ENCODE assay signal across 1 cellular context in the genomic region with DNA sequence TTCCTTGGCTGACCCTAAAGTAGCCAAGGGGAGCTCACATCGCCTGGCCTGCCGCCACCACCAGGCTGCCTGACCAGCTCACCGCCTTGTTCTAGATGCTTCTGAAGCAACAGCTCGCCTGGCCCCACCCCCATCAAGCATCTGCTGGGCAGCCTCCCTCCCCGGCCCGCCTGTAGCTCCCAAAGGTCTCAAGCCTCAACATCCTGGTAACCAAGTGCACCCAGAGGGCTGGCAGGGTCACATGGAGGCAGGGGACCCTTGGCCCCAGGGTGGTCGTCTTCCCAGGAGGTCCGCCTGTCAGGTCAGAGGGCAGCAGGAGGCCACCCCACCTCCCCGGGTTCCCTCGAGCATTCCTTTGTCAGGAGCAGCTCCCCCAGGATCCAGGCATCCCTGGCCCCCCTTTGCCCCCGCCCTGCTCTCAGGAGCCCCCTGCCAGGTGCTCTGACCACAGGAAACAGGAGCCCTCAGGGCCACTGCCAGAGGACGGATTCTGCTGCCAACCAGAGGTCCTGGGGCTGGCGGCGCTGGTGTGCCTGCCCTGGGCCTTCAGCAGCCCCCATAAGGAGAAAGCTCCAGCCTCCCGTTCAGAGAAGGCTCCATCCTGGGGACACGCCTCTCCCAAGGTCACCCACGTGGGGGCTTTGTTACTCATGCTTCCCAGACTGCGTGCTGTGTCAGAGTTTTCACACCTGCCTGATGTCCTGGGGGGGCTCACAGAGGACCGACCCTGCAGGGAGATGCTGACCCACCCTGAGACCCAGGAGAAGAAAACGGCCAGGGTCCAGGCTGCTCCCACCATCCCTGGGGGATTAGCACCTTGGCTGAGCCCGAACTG.
TF ChIP-seq lines count a peak whose summit lies in the region.

No MANE protein-coding gene starts in this region.

TF ChIP-seq in H1, 55 proteins besides CTCF, POLR2A, EP300 and RAD21:
- TF ChIP-seq, protein P1, sequence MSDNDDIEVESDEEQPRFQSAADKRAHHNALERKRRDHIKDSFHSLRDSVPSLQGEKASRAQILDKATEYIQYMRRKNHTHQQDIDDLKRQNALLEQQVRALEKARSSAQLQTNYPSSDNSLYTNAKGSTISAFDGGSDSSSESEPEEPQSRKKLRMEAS (IDR thresholded peaks at IDR 0.05) = peak; percentile 63
- TF ChIP-seq EGR1 (IDR thresholded peaks at IDR 0.05; ENCODE audit: borderline replicate concordance, low read depth, low read length) = no peak
